Comparison of ENCODE assay signal across 9 cellular contexts in the genomic region with DNA sequence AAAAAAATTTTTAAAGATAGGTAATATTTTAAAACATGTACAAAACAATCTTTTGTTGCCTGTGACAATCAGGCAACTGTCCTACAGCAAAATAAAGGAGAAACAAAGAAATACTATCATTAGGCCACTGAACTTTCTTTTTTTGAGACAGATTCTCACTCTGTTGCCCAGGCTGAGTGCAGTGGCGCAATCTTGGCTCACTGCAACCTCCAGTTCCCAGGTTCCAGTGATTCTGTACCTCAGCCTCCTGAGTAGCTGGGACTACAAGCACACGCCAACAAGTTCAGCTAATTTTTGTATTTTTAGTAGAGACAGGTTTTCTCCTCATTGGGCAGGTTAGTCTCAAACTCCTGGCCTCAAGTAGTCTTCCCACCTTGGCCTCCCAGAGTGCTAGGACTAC. TPM values are rescaled to one million over a fixed set of nuclear protein-coding genes. Genes with fewer than 3 reads are reported as not detected.
"Had no signal": no experiment of that assay in that cellular context is flagged by ENCODE, and none has a peak within 500 bp of the region (broad histone marks: within the 10 kb centered on the region; RNA-seq: fewer than 3 reads in every experiment).

No MANE protein-coding gene starts in this region.

- H2AFZ ChIP-seq: GM23248 had no signal

- H3K27me3 Mint-ChIP-seq: IgD-negative memory B cell had no signal

- FAIRE-seq: H1, H54, HTR-8/SVneo had no signal

- H3K4me1 Mint-ChIP-seq: H9 had no signal

- H3K4me3 Mint-ChIP-seq: H9, IgD-negative memory B cell had no signal

- H3K27ac Mint-ChIP-seq: IgD-negative memory B cell had no signal

- H3K27ac ChIP-seq: GM23248 had no signal

- H3K9me3 Mint-ChIP-seq: H9, IgD-negative memory B cell had no signal

- DNase-seq: GM23248, H9, HCEC 1CT, KG1 had no signal

- H3K4me3 ChIP-seq: GM23248 had no signal

- H3K9ac ChIP-seq: GM23248 had no signal

RNA-seq across cellular contexts. Expression of gene ENDOU, which starts 36.1 kb away (rescaled TPM):
- total RNA-seq: H1, H9, HT-29 had no signal
- polyA plus RNA-seq: GM23248, H1, IgD-negative memory B cell had no signal
